In the genomic region with DNA sequence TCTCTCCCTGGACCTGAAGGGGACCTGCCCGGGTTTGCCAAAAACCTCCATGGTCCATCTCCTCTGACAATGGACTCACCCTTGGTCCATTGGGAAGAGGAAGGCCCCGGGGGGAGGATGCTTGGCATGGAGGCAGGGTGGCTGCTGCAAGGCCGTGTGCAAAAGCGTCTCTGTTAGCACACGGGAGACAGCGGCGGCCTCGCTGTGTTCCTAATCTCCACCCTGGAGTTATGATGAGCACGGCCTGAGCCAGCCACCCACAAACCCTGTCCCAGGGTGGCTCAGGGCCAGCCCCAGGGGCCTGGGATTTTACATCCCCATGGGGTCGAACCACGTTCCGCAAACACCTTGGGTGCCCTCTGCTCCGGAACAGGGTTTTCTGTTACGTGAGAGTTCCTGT, we compare ENCODE assay signal across 2 cellular contexts.
TF ChIP-seq lines count a peak whose summit lies in the region.

No MANE protein-coding gene starts in this region.

TF ChIP-seq in HepG2, 621 proteins besides CTCF, POLR2A, EP300 and RAD21:
- TF ChIP-seq, protein P1, sequence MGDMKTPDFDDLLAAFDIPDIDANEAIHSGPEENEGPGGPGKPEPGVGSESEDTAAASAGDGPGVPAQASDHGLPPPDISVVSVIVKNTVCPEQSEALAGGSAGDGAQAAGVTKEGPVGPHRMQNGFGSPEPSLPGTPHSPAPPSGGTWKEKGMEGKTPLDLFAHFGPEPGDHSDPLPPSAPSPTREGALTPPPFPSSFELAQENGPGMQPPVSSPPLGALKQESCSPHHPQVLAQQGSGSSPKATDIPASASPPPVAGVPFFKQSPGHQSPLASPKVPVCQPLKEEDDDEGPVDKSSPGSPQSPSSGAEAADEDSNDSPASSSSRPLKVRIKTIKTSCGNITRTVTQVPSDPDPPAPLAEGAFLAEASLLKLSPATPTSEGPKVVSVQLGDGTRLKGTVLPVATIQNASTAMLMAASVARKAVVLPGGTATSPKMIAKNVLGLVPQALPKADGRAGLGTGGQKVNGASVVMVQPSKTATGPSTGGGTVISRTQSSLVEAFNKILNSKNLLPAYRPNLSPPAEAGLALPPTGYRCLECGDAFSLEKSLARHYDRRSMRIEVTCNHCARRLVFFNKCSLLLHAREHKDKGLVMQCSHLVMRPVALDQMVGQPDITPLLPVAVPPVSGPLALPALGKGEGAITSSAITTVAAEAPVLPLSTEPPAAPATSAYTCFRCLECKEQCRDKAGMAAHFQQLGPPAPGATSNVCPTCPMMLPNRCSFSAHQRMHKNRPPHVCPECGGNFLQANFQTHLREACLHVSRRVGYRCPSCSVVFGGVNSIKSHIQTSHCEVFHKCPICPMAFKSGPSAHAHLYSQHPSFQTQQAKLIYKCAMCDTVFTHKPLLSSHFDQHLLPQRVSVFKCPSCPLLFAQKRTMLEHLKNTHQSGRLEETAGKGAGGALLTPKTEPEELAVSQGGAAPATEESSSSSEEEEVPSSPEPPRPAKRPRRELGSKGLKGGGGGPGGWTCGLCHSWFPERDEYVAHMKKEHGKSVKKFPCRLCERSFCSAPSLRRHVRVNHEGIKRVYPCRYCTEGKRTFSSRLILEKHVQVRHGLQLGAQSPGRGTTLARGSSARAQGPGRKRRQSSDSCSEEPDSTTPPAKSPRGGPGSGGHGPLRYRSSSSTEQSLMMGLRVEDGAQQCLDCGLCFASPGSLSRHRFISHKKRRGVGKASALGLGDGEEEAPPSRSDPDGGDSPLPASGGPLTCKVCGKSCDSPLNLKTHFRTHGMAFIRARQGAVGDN (CRISPR knock-in tag; IDR thresholded peaks at IDR 0.05) = 0 out of 2 replicates have a peak, but pooled peaks have one; percentile 1
- TF ChIP-seq HNRNPL (IDR thresholded peaks at IDR 0.05; ENCODE audit: low read depth, low read length) = no peak
TF ChIP-seq in HepG2: peak in this region for 1.

TF ChIP-seq in HEK293, 187 proteins besides CTCF, POLR2A, EP300 and RAD21:
- TF ChIP-seq WT1 (tag by site-specific recombination; IDR thresholded peaks at IDR 0.05) = no peak
- TF ChIP-seq ZNF610 (tag by site-specific recombination; IDR thresholded peaks at IDR 0.05; ENCODE audit: borderline replicate concordance) = no peak
- no peak for TF ChIP-seq MZF1 (tag by site-specific recombination; IDR thresholded peaks at IDR 0.05; ENCODE audit: borderline replicate concordance)
- TF ChIP-seq, protein P2, sequence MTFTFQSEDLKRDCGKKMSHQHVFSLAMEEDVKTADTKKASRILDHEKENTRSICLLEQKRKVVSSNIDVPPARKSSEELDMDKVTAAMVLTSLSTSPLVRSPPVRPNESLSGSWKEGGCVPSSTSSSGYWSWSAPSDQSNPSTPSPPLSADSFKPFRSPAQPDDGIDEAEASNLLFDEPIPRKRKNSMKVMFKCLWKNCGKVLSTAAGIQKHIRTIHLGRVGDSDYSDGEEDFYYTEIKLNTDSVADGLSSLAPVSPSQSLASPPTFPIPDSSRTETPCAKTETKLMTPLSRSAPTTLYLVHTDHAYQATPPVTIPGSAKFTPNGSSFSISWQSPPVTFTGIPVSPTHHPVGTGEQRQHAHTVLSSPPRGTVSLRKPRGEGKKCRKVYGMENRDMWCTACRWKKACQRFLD (tag by site-specific recombination; IDR thresholded peaks at IDR 0.05) = no peak
- peak; percentile 14; the same call in 1 of the 2 replicates for TF ChIP-seq ZNF600 (tag by site-specific recombination; IDR thresholded peaks at IDR 0.05)
- TF ChIP-seq ZNF837 (tag by site-specific recombination; IDR thresholded peaks at IDR 0.05) = no peak
- TF ChIP-seq, protein P3, sequence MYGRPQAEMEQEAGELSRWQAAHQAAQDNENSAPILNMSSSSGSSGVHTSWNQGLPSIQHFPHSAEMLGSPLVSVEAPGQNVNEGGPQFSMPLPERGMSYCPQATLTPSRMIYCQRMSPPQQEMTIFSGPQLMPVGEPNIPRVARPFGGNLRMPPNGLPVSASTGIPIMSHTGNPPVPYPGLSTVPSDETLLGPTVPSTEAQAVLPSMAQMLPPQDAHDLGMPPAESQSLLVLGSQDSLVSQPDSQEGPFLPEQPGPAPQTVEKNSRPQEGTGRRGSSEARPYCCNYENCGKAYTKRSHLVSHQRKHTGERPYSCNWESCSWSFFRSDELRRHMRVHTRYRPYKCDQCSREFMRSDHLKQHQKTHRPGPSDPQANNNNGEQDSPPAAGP (tag by site-specific recombination; IDR thresholded peaks at IDR 0.05) = no peak
